ENCODE assay signal across 12 cellular contexts in the genomic region with DNA sequence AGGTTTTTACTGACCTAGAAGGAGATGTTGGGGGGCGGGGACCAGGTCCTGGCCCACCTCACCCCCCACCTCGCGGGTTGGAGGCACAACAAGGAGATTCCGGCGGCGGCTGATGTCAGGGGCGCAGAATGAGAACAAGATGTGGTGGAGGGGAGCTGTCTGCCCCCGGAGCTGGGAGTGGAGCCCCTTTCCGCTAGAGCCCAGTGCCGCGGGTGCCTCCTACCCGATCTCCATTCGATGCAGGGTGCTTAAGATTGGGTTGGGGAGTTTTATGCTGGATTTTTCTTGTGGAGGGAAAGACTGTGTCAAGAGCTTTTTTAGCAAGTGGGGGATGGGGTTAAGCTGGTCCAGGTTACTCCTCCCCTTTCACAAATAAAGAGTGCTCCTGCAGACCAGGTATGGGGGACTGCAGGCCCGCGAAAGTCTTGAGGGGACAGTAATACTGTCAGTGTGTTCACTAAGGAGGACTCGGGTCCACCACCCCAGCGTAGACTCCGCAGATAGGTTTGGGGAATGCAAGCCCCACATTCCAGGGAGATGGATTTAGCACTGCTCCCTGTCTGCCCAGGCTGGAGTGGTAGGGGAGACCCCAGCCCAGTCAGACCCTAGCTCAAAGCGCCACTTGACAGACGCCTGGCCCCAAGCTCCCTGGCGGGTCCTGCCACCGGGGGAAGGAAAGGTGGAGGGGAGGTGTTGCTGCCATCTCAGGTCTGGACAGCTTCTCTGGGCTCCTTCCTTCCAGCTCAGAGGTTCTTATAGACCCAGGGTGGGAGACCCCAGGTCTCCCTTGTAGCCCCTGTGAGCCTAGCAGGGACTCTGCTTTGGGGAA. TPM values are rescaled to one million over a fixed set of nuclear protein-coding genes. Genes with fewer than 3 reads are reported as not detected.
DNase-seq lines count a peak whose midpoint lies in the region; ATAC-seq, FAIRE-seq and TF ChIP-seq lines count a peak whose summit lies in the region.
"Had no signal": no experiment of that assay in that cellular context is flagged by ENCODE, and none has a peak within 500 bp of the region (broad histone marks: within the 10 kb centered on the region; RNA-seq: fewer than 3 reads in every experiment).

No MANE protein-coding gene starts in this region.

- POLR2A ChIA-PET in SK-N-SH (lab: Yijun Ruan, JAX) = interaction anchor here (0.6 to 1.7 kb wide), 3 partner anchors 23 to 81 kb away, joined by 3 to 4 read pairs (median 3); no protein-coding TSS in a partner anchor

- H4K20me1 ChIP-seq in SK-N-SH (ENCODE audit: insufficient read depth) (no peaks in the 10 kb centered on the region), astrocyte (ENCODE audit: insufficient read depth, low read length) (peaks cover 8% of the 10 kb centered on the region)

- H3K27me3 Mint-ChIP-seq in HFFc6 (ENCODE audit: insufficient read depth) = peaks cover 38% of the 10 kb centered on the region
- H3K27me3 Mint-ChIP-seq in astrocyte (ENCODE audit: low read depth, unreplicated experiment) = peaks cover 58% of the 10 kb centered on the region
- H3K27me3 Mint-ChIP-seq in nephron progenitor cell (ENCODE audit: low read depth, poor library complexity) = peaks cover 92% of the 10 kb centered on the region

- no peak overlapping the region; the same call in 1 of the 2 replicates for H3K4me2 ChIP-seq in SK-N-SH
- no peak overlapping the region for H3K4me2 ChIP-seq in astrocyte (ENCODE audit: low read length)

- H2AFZ ChIP-seq in SK-N-SH (ENCODE audit: low read depth) (no peak overlapping the region), astrocyte (ENCODE audit: low read depth, low read length) (no peak overlapping the region)

- H3K36me3 ChIP-seq in SK-N-SH (replicated peaks in 1 of 2; ENCODE audit: control insufficient read depth in 1 of 2, insufficient read depth in 2 of 2, low read length in 1 of 2) (no peaks in the 10 kb centered on the region), astrocyte (ENCODE audit: insufficient read depth, low read length) (no peaks in the 10 kb centered on the region)

- H3K36me3 Mint-ChIP-seq in HFFc6 (ENCODE audit: low read depth) (no peaks in the 10 kb centered on the region), astrocyte (ENCODE audit: low read depth, unreplicated experiment) (peaks cover 2% of the 10 kb centered on the region), nephron progenitor cell (ENCODE audit: low read depth) (no peaks in the 10 kb centered on the region)

- H3K9me3 ChIP-seq in SK-N-SH (no peaks in the 10 kb centered on the region), astrocyte (ENCODE audit: insufficient read depth, low read depth, low read length) (no peaks in the 10 kb centered on the region)

- H3F3A ChIP-seq in SK-N-SH (replicated peaks; ENCODE audit: insufficient read depth) = peaks cover 20% of the 10 kb centered on the region

- TF ChIP-seq RAD21 in SK-N-SH (IDR thresholded peaks at IDR 0.05; ENCODE audit: low read length) = no peak

- H3K27me3 ChIP-seq in SK-N-SH (ENCODE audit: insufficient read depth) (peaks cover 31% of the 10 kb centered on the region), astrocyte (ENCODE audit: insufficient read depth, low read length) (peaks cover 72% of the 10 kb centered on the region)

- H3K4me1 Mint-ChIP-seq in HFFc6 (ENCODE audit: low read depth) (peaks cover 30% of the 10 kb centered on the region), astrocyte (ENCODE audit: low read depth, unreplicated experiment) (peaks cover 13% of the 10 kb centered on the region), nephron progenitor cell (peaks cover 74% of the 10 kb centered on the region)

- TF ChIP-seq EP300 in SK-N-SH (IDR thresholded peaks at IDR 0.05; ENCODE audit: borderline replicate concordance in 1 of 2, low read depth in 1 of 2, low read length in 1 of 2) = no peak

- H3K9ac ChIP-seq in SK-N-SH = no peak overlapping the region
- H3K9ac ChIP-seq in astrocyte (ENCODE audit: low read length) = no peak overlapping the region

- H3K27ac ChIP-seq in SK-N-SH (ENCODE audit: low read depth in 2 of 2, low read length in 1 of 2) (no peak overlapping the region), astrocyte (ENCODE audit: low read depth, low read length) (no peak overlapping the region)
- H3K27ac ChIP-seq: VCaP had no signal

- H3K4me3 Mint-ChIP-seq in HFFc6 (peak overlapping the region; percentile 34; the same call in 1 of the 2 replicates), astrocyte (ENCODE audit: unreplicated experiment) (peak overlapping the region; percentile 27), nephron progenitor cell (peak overlapping the region; percentile 71)

- DNase-seq in SK-N-SH (no peak), HFFc6 (no peak), astrocyte (ENCODE audit: low read depth) (no peak), nephron progenitor cell (no peak), retina (no peak), NCI-H2029 treated with DMSO at 0.1 percent for 48 hours (lab: John Stamatoyannopoulos, UW) (no peak)
- DNase-seq: DMS153, NCI-H345 had no signal

- no peaks in the 10 kb centered on the region for H3K9me2 ChIP-seq in SK-N-SH

- ATAC-seq in SK-N-SH treated with all-trans-retinoic acid at 6 μM for 48 hours (no peak), GM18867 (IDR thresholded peaks at IDR 0.05; ENCODE audit: unreplicated experiment) (no peak)

- CTCF ChIA-PET in SK-N-SH (lab: Yijun Ruan, JAX) = interaction anchor here (0.6 to 7.2 kb wide), 26 partner anchors 11 to 394 kb away, joined by 3 to 209 read pairs (median 4); no protein-coding TSS in a partner anchor

- H3K27ac Mint-ChIP-seq in HFFc6 (no peak overlapping the region), astrocyte (ENCODE audit: unreplicated experiment) (no peak overlapping the region), nephron progenitor cell (no peak overlapping the region)

- peak overlapping the region in 1 of 2 experiments; percentile 6; a peak in 1 of 4 replicates for H3K4me3 ChIP-seq in SK-N-SH (ENCODE audit: low read depth in 2 of 2, low read length in 1 of 2)
- H3K4me3 ChIP-seq in astrocyte (ENCODE audit: insufficient read depth, low read depth, low read length) = no peak overlapping the region

- H3K4me1 ChIP-seq in SK-N-SH (ENCODE audit: control insufficient read depth in 1 of 2, insufficient read depth in 2 of 2, low read depth in 1 of 2, low read length in 1 of 2) (peaks cover 17 to 84% of the 10 kb centered on the region in 2 experiments), astrocyte (ENCODE audit: insufficient read depth, low read length) (peaks cover 20% of the 10 kb centered on the region)

- 47% methylated on average over 22 of the region's 22 CpGs for WGBS in SK-N-SH (ENCODE audit: low lambda C conversion rate)

- H3K79me2 ChIP-seq in SK-N-SH (ENCODE audit: insufficient read depth) = no peaks in the 10 kb centered on the region
- no peaks in the 10 kb centered on the region for H3K79me2 ChIP-seq in astrocyte (ENCODE audit: insufficient read depth, low read length)

- no peaks in the 10 kb centered on the region for H3K9me3 Mint-ChIP-seq in HFFc6
- H3K9me3 Mint-ChIP-seq in astrocyte (ENCODE audit: unreplicated experiment) = no peaks in the 10 kb centered on the region
- H3K9me3 Mint-ChIP-seq in nephron progenitor cell = no peaks in the 10 kb centered on the region

- FAIRE-seq in astrocyte (lab: Jason Lieb, UNC) = no peak
- FAIRE-seq: A204.1 had no signal

- no peak for TF ChIP-seq CTCF in SK-N-SH (IDR thresholded peaks at IDR 0.05)
- TF ChIP-seq CTCF in HFFc6 (IDR thresholded peaks at IDR 0.05) = no peak
- no peak for TF ChIP-seq CTCF in astrocyte (IDR thresholded peaks at IDR 0.05; ENCODE audit: insufficient read depth, low read depth, low read length)
- TF ChIP-seq CTCF in nephron progenitor cell (IDR thresholded peaks at IDR 0.05) = no peak

TF ChIP-seq in SK-N-SH, 30 proteins besides CTCF, POLR2A, EP300 and RAD21:
- TF ChIP-seq EZH2phosphoT487 (IDR thresholded peaks at IDR 0.05; ENCODE audit: borderline replicate concordance, low read depth) = peak; percentile 94; the same call in 1 of the 2 replicates
- TF ChIP-seq MXI1 (IDR thresholded peaks at IDR 0.05; ENCODE audit: low read depth, low read length) = no peak

TF ChIP-seq in SK-N-SH treated with all-trans-retinoic acid at 6 μM for 48 hours, 23 proteins besides CTCF, POLR2A, EP300 and RAD21 (continues in another document):
- TF ChIP-seq ZFP30 (CRISPR knock-in tag; IDR thresholded peaks at IDR 0.05) (no peak), BACH2 (CRISPR knock-in tag; IDR thresholded peaks at IDR 0.05; ENCODE audit: borderline replicate concordance) (no peak), TCF4 (CRISPR knock-in tag; IDR thresholded peaks at IDR 0.05; ENCODE audit: borderline replicate concordance) (no peak), CSDC2 (CRISPR knock-in tag; IDR thresholded peaks at IDR 0.05) (no peak), SNAI2 (CRISPR knock-in tag; IDR thresholded peaks at IDR 0.05) (no peak), TOX (CRISPR knock-in tag; IDR thresholded peaks at IDR 0.05; ENCODE audit: borderline replicate concordance) (no peak), ARNTL (CRISPR knock-in tag; IDR thresholded peaks at IDR 0.05; ENCODE audit: borderline replicate concordance, low read depth) (no peak), ZNF8 (CRISPR knock-in tag; IDR thresholded peaks at IDR 0.05) (no peak)

RNA-seq across cellular contexts. Expression of a gene that starts 2.0 kb away (rescaled TPM):
- polyA plus RNA-seq in SK-N-SH (2012; rRNA removed) = 0.15 and 0.21 TPM in 2 replicates
- 0.08 and 0.24 TPM in 2 replicates for polyA plus RNA-seq in SK-N-SH (2012; cell fraction: cytosol; rRNA removed)
- 0.36 and 0.48 TPM in 2 replicates for polyA plus RNA-seq in SK-N-SH (2012; cell fraction: nucleus; rRNA removed)
- total RNA-seq in HFFc6 (2021; fragmentation: NEBNext Ultra II Directional; extraction: Animal tissue kit (Norgen Biotek cat#: 25700)) = under 1 TPM in 5 of 6 experiments, not detected in 1; 0.03 to 0.19 (median 0.05) TPM
- total RNA-seq in astrocyte = 0.27 and 0.36 TPM in 2 replicates

RNA-seq across cellular contexts. Expression of a gene that starts 15.5 kb away (rescaled TPM):
- polyA plus RNA-seq in SK-N-SH (2012; rRNA removed) = 92.0 and 106 TPM in 2 replicates
- 28.3 and 39.9 TPM in 2 replicates for polyA plus RNA-seq in SK-N-SH (2012; cell fraction: cytosol; rRNA removed)
- 606 and 976 TPM in 2 replicates for polyA plus RNA-seq in SK-N-SH (2012; cell fraction: nucleus; rRNA removed)
- 10 to 100 TPM; 53.4 to 71.2 (median 62.6) TPM for total RNA-seq in HFFc6 (2021; fragmentation: NEBNext Ultra II Directional; extraction: Animal tissue kit (Norgen Biotek cat#: 25700))
- 32.0 and 35.9 TPM in 2 replicates for total RNA-seq in astrocyte

RNA-seq across cellular contexts. Expression of a gene that starts 29.9 kb away (rescaled TPM):
- polyA plus RNA-seq in SK-N-SH (2012; rRNA removed) = 0.05 and 0.06 TPM in 2 replicates
- polyA plus RNA-seq in SK-N-SH (2012; cell fraction: cytosol; rRNA removed) = 0.03 and 0.12 TPM in 2 replicates
- 0.15 and 0.46 TPM in 2 replicates for polyA plus RNA-seq in SK-N-SH (2012; cell fraction: nucleus; rRNA removed)
- under 1 TPM in 1 of 6 experiments, not detected in 5; 0.05 TPM for total RNA-seq in HFFc6 (2021; fragmentation: NEBNext Ultra II Directional; extraction: Animal tissue kit (Norgen Biotek cat#: 25700))
- total RNA-seq in astrocyte = 0.24 and 1.7 TPM in 2 replicates

RNA-seq across cellular contexts. Expression of a gene that starts 54.2 kb away (rescaled TPM):
- polyA plus RNA-seq in SK-N-SH (2012; rRNA removed) = 2.4 and 4.4 TPM in 2 replicates
- 1.8 and 1.9 TPM in 2 replicates for polyA plus RNA-seq in SK-N-SH (2012; cell fraction: cytosol; rRNA removed)
- 17.3 and 17.7 TPM in 2 replicates for polyA plus RNA-seq in SK-N-SH (2012; cell fraction: nucleus; rRNA removed)
- under 1 TPM; 0.12 to 0.76 (median 0.28) TPM for total RNA-seq in HFFc6 (2021; fragmentation: NEBNext Ultra II Directional; extraction: Animal tissue kit (Norgen Biotek cat#: 25700))
- 0.99 and 1.4 TPM in 2 replicates for total RNA-seq in astrocyte
